In the genomic region with DNA sequence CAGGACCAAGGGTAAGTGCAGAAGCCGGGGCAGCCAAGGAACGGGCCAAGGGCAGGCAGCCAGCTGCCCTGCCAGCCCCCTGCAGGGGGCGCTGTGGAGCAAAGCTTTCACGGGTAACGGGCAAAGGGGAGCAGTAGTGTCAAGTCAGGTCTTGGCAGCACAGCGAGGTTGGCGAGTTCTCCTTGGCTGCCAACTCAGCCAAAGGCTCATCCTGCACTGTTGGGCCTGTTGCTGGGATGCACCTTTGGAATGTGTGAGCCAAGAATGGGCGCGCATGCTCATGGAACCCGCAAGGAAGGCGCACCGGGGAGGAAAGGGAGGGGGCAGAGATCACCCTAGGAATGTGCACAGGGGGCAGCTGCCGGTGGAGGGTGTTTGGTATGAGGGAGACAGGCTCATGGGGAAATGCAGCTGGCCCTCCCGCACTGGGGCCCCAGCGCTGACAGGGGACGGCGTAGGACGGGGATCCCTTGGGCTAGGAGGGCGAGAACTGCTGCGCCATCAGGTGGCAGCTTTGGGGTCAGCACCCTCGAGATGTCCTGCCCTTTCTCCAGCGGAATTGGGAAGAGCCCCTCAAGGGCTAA, we compare ENCODE assay signal across 1 cellular context.
A peak's percentile ranks its signal among the peaks of the same experiment; 100 is the strongest.
TF ChIP-seq lines count a peak whose summit lies in the region.

No MANE protein-coding gene starts in this region.

TF ChIP-seq in HEK293, 187 proteins besides CTCF, POLR2A, EP300 and RAD21 (continued from another document):
- TF ChIP-seq, protein P1, sequence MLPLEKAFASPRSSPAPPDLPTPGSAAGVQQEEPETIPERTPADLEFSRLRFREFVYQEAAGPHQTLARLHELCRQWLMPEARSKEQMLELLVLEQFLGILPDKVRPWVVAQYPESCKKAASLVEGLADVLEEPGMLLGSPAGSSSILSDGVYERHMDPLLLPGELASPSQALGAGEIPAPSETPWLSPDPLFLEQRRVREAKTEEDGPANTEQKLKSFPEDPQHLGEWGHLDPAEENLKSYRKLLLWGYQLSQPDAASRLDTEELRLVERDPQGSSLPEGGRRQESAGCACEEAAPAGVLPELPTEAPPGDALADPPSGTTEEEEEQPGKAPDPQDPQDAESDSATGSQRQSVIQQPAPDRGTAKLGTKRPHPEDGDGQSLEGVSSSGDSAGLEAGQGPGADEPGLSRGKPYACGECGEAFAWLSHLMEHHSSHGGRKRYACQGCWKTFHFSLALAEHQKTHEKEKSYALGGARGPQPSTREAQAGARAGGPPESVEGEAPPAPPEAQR (tag by site-specific recombination; IDR thresholded peaks at IDR 0.05) = 0 out of 2 replicates have a peak, but pooled peaks have one; percentile 17
- TF ChIP-seq ZBTB8A (tag by site-specific recombination; IDR thresholded peaks at IDR 0.05) (peak; percentile 71), ZNF621 (tag by site-specific recombination; IDR thresholded peaks at IDR 0.05) (no peak), ZNF664 (tag by site-specific recombination; IDR thresholded peaks at IDR 0.05) (no peak), ZNF555 (tag by site-specific recombination; conservative IDR thresholded peaks at IDR 0.05) (no peak), ZNF623 (tag by site-specific recombination; IDR thresholded peaks at IDR 0.05) (no peak), SETDB1 (IDR thresholded peaks at IDR 0.05; ENCODE audit: insufficient read length, low read length) (no peak), ZNF10 (tag by site-specific recombination; IDR thresholded peaks at IDR 0.05) (no peak), GLIS2 (tag by site-specific recombination; IDR thresholded peaks at IDR 0.05) (peak; percentile 89), SCRT1 (tag by site-specific recombination; IDR thresholded peaks at IDR 0.05; ENCODE audit: borderline replicate concordance) (peak; percentile 37; the same call in 1 of the 2 replicates), MZF1 (tag by site-specific recombination; IDR thresholded peaks at IDR 0.05; ENCODE audit: borderline replicate concordance) (no peak; the same call in 1 of the 2 replicates), ZNF416 (tag by site-specific recombination; IDR thresholded peaks at IDR 0.05) (no peak), ZNF311 (tag by site-specific recombination; IDR thresholded peaks at IDR 0.05; ENCODE audit: borderline replicate concordance) (no peak), ZNF335 (tag by site-specific recombination; conservative IDR thresholded peaks at IDR 0.05) (peak; percentile 85), ZNF239 (tag by site-specific recombination; IDR thresholded peaks at IDR 0.05) (no peak), ZFHX2 (tag by site-specific recombination; conservative IDR thresholded peaks at IDR 0.05) (peak; percentile 55), ZNF677 (tag by site-specific recombination; IDR thresholded peaks at IDR 0.05) (no peak), ZNF391 (tag by site-specific recombination; IDR thresholded peaks at IDR 0.05; ENCODE audit: borderline replicate concordance, low read depth) (peak; percentile 90; the same call in 1 of the 2 replicates), ZNF16 (tag by site-specific recombination; IDR thresholded peaks at IDR 0.05; ENCODE audit: low read depth) (no peak), GLI2 (tag by site-specific recombination; IDR thresholded peaks at IDR 0.05; ENCODE audit: borderline replicate concordance, low read depth) (no peak), ZNF776 (tag by site-specific recombination; IDR thresholded peaks at IDR 0.05; ENCODE audit: borderline replicate concordance) (no peak), KLF8 (tag by site-specific recombination; IDR thresholded peaks at IDR 0.05) (0 out of 2 replicates have a peak, but pooled peaks have one; percentile 21), ZBTB17 (tag by site-specific recombination; IDR thresholded peaks at IDR 0.05) (peak; percentile 88), GLIS1 (tag by site-specific recombination; IDR thresholded peaks at IDR 0.05) (peak; percentile 66), IKZF3 (tag by site-specific recombination; IDR thresholded peaks at IDR 0.05) (0 out of 2 replicates have a peak, but pooled peaks have one; percentile 31), SP7 (tag by site-specific recombination; IDR thresholded peaks at IDR 0.05) (peak; percentile 77), ZNF37A (tag by site-specific recombination; IDR thresholded peaks at IDR 0.05) (no peak), ZNF292 (tag by site-specific recombination; IDR thresholded peaks at IDR 0.05; ENCODE audit: borderline replicate concordance, low read depth) (no peak), ZEB2 (tag by site-specific recombination; IDR thresholded peaks at IDR 0.05) (peak; percentile 72), ZNF560 (tag by site-specific recombination; IDR thresholded peaks at IDR 0.05; ENCODE audit: borderline replicate concordance) (no peak), ZFP41 (tag by site-specific recombination; IDR thresholded peaks at IDR 0.05; ENCODE audit: borderline replicate concordance) (no peak), REPIN1 (tag by site-specific recombination; IDR thresholded peaks at IDR 0.05; ENCODE audit: low read depth) (peak; percentile 59; the same call in 1 of the 2 replicates), ZNF837 (tag by site-specific recombination; IDR thresholded peaks at IDR 0.05) (no peak), ZFP37 (tag by site-specific recombination; IDR thresholded peaks at IDR 0.05) (peak; percentile 67; the same call in 1 of the 2 replicates), ZBTB20 (tag by site-specific recombination; IDR thresholded peaks at IDR 0.05) (peak; percentile 73), RBAK (tag by site-specific recombination; IDR thresholded peaks at IDR 0.05) (no peak)
- TF ChIP-seq, protein P2, sequence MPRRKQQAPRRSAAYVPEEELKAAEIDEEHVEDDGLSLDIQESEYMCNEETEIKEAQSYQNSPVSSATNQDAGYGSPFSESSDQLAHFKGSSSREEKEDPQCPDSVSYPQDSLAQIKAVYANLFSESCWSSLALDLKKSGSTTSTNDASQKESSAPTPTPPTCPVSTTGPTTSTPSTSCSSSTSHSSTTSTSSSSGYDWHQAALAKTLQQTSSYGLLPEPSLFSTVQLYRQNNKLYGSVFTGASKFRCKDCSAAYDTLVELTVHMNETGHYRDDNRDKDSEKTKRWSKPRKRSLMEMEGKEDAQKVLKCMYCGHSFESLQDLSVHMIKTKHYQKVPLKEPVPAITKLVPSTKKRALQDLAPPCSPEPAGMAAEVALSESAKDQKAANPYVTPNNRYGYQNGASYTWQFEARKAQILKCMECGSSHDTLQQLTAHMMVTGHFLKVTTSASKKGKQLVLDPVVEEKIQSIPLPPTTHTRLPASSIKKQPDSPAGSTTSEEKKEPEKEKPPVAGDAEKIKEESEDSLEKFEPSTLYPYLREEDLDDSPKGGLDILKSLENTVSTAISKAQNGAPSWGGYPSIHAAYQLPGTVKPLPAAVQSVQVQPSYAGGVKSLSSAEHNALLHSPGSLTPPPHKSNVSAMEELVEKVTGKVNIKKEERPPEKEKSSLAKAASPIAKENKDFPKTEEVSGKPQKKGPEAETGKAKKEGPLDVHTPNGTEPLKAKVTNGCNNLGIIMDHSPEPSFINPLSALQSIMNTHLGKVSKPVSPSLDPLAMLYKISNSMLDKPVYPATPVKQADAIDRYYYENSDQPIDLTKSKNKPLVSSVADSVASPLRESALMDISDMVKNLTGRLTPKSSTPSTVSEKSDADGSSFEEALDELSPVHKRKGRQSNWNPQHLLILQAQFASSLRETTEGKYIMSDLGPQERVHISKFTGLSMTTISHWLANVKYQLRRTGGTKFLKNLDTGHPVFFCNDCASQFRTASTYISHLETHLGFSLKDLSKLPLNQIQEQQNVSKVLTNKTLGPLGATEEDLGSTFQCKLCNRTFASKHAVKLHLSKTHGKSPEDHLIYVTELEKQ (tag by site-specific recombination; IDR thresholded peaks at IDR 0.05; ENCODE audit: borderline replicate concordance) = no peak
- TF ChIP-seq, protein P3, sequence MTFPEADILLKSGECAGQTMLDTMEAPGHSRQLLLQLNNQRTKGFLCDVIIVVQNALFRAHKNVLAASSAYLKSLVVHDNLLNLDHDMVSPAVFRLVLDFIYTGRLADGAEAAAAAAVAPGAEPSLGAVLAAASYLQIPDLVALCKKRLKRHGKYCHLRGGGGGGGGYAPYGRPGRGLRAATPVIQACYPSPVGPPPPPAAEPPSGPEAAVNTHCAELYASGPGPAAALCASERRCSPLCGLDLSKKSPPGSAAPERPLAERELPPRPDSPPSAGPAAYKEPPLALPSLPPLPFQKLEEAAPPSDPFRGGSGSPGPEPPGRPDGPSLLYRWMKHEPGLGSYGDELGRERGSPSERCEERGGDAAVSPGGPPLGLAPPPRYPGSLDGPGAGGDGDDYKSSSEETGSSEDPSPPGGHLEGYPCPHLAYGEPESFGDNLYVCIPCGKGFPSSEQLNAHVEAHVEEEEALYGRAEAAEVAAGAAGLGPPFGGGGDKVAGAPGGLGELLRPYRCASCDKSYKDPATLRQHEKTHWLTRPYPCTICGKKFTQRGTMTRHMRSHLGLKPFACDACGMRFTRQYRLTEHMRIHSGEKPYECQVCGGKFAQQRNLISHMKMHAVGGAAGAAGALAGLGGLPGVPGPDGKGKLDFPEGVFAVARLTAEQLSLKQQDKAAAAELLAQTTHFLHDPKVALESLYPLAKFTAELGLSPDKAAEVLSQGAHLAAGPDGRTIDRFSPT (tag by site-specific recombination; IDR thresholded peaks at IDR 0.05) = peak; percentile 90
- TF ChIP-seq, protein P4, sequence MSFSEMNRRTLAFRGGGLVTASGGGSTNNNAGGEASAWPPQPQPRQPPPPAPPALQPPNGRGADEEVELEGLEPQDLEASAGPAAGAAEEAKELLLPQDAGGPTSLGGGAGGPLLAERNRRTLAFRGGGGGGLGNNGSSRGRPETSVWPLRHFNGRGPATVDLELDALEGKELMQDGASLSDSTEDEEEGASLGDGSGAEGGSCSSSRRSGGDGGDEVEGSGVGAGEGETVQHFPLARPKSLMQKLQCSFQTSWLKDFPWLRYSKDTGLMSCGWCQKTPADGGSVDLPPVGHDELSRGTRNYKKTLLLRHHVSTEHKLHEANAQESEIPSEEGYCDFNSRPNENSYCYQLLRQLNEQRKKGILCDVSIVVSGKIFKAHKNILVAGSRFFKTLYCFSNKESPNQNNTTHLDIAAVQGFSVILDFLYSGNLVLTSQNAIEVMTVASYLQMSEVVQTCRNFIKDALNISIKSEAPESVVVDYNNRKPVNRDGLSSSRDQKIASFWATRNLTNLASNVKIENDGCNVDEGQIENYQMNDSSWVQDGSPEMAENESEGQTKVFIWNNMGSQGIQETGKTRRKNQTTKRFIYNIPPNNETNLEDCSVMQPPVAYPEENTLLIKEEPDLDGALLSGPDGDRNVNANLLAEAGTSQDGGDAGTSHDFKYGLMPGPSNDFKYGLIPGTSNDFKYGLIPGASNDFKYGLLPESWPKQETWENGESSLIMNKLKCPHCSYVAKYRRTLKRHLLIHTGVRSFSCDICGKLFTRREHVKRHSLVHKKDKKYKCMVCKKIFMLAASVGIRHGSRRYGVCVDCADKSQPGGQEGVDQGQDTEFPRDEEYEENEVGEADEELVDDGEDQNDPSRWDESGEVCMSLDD (tag by site-specific recombination; IDR thresholded peaks at IDR 0.05) = peak; percentile 93
- TF ChIP-seq, protein P5, sequence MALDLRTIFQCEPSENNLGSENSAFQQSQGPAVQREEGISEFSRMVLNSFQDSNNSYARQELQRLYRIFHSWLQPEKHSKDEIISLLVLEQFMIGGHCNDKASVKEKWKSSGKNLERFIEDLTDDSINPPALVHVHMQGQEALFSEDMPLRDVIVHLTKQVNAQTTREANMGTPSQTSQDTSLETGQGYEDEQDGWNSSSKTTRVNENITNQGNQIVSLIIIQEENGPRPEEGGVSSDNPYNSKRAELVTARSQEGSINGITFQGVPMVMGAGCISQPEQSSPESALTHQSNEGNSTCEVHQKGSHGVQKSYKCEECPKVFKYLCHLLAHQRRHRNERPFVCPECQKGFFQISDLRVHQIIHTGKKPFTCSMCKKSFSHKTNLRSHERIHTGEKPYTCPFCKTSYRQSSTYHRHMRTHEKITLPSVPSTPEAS (tag by site-specific recombination; IDR thresholded peaks at IDR 0.05) = no peak
- TF ChIP-seq, protein P6, sequence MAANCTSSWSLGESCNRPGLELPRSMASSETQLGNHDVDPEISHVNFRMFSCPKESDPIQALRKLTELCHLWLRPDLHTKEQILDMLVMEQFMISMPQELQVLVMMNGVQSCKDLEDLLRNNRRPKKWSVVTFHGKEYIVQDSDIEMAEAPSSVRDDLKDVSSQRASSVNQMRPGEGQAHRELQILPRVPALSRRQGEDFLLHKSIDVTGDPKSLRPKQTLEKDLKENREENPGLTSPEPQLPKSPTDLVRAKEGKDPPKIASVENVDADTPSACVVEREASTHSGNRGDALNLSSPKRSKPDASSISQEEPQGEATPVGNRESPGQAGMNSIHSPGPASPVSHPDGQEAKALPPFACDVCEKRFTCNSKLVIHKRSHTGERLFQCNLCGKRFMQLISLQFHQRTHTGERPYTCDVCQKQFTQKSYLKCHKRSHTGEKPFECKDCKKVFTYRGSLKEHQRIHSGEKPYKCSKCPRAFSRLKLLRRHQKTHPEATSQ (tag by site-specific recombination; IDR thresholded peaks at IDR 0.05) = no peak
- TF ChIP-seq, protein P7, sequence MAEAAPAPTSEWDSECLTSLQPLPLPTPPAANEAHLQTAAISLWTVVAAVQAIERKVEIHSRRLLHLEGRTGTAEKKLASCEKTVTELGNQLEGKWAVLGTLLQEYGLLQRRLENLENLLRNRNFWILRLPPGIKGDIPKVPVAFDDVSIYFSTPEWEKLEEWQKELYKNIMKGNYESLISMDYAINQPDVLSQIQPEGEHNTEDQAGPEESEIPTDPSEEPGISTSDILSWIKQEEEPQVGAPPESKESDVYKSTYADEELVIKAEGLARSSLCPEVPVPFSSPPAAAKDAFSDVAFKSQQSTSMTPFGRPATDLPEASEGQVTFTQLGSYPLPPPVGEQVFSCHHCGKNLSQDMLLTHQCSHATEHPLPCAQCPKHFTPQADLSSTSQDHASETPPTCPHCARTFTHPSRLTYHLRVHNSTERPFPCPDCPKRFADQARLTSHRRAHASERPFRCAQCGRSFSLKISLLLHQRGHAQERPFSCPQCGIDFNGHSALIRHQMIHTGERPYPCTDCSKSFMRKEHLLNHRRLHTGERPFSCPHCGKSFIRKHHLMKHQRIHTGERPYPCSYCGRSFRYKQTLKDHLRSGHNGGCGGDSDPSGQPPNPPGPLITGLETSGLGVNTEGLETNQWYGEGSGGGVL (tag by site-specific recombination; IDR thresholded peaks at IDR 0.05) = peak; percentile 90
- TF ChIP-seq, protein P8, sequence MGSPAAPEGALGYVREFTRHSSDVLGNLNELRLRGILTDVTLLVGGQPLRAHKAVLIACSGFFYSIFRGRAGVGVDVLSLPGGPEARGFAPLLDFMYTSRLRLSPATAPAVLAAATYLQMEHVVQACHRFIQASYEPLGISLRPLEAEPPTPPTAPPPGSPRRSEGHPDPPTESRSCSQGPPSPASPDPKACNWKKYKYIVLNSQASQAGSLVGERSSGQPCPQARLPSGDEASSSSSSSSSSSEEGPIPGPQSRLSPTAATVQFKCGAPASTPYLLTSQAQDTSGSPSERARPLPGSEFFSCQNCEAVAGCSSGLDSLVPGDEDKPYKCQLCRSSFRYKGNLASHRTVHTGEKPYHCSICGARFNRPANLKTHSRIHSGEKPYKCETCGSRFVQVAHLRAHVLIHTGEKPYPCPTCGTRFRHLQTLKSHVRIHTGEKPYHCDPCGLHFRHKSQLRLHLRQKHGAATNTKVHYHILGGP (tag by site-specific recombination; IDR thresholded peaks at IDR 0.05) = no peak
- TF ChIP-seq, protein P9, sequence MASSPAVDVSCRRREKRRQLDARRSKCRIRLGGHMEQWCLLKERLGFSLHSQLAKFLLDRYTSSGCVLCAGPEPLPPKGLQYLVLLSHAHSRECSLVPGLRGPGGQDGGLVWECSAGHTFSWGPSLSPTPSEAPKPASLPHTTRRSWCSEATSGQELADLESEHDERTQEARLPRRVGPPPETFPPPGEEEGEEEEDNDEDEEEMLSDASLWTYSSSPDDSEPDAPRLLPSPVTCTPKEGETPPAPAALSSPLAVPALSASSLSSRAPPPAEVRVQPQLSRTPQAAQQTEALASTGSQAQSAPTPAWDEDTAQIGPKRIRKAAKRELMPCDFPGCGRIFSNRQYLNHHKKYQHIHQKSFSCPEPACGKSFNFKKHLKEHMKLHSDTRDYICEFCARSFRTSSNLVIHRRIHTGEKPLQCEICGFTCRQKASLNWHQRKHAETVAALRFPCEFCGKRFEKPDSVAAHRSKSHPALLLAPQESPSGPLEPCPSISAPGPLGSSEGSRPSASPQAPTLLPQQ (tag by site-specific recombination; IDR thresholded peaks at IDR 0.05) = peak; percentile 77
